15 cellular contexts compared by ENCODE assay signal in the genomic region with DNA sequence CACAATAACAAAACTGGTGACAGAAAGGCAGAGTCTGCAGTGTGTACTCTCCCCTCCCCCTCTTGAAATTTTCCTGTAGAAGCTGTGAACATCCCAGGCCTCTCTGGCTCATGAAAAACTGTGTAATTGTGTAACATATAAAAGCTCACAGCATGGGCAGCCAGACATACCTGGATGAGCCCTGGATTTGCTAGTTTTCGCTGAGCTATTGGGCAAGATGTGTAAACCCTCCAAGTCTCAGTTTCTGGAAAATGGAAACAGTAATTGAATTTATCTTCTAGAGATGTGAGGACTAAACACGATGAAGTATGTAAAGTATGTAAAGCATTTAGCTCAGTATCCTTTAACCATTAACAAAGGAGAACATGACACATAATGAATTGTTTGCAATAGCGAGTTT.
A peak's percentile ranks its signal among the peaks of the same experiment; 100 is the strongest.
DNase-seq lines count a peak whose midpoint lies in the region; ATAC-seq and TF ChIP-seq lines count a peak whose summit lies in the region.
"Had no signal": no experiment of that assay in that cellular context is flagged by ENCODE, and none has a peak within 500 bp of the region (broad histone marks: within the 10 kb centered on the region; RNA-seq: fewer than 3 reads in every experiment).

No MANE protein-coding gene starts in this region.

- WGBS in mesenchymal stem cell = 28% methylated on average over 2 of the region's 3 CpGs
- 57 to 58% methylated on average over 3 of the region's 3 CpGs for WGBS in lower leg skin, 2 donors
- WGBS in aorta, 2 donors = 53% methylated on average over 3 of the region's 3 CpGs

- no peak overlapping the region for H2BK12ac ChIP-seq in mesenchymal stem cell (ENCODE audit: low read length in 2 of 2)

- no peaks in the 10 kb centered on the region for H3K79me1 ChIP-seq in mesenchymal stem cell (replicated peaks; ENCODE audit: low read length, poor library complexity, severe bottlenecking)

- H3K18ac ChIP-seq in mesenchymal stem cell (ENCODE audit: low read depth in 1 of 2, low read length in 2 of 2) = no peak overlapping the region

- H2BK15ac ChIP-seq in mesenchymal stem cell (ENCODE audit: low read depth, poor library complexity, severe bottlenecking) = no peak overlapping the region

- no peak overlapping the region for H2AFZ ChIP-seq in mesenchymal stem cell (ENCODE audit: low read depth, low read length)

- no peak overlapping the region for H3K9ac ChIP-seq in mesenchymal stem cell (ENCODE audit: low read length)

- H2AK5ac ChIP-seq in mesenchymal stem cell (ENCODE audit: low read length, severe bottlenecking) = peak overlapping the region; percentile 82

- H3K14ac ChIP-seq in mesenchymal stem cell (ENCODE audit: low read length in 2 of 2) = no peak overlapping the region

- H3K4me1 ChIP-seq in mesenchymal stem cell (ENCODE audit: control insufficient read depth, insufficient read depth, low read depth, low read length) = peaks cover 1% of the 10 kb centered on the region
- H3K4me1 ChIP-seq in aorta (ENCODE audit: control insufficient read depth in 1 of 2, insufficient read depth in 2 of 2, low read length in 2 of 2) = peaks cover 0 to 3% of the 10 kb centered on the region in 2 donors

- TF ChIP-seq CTCF in AG04449 (IDR thresholded peaks at IDR 0.05; ENCODE audit: insufficient read depth, low read length, missing control alignments) (no peak), epithelial cell of proximal tubule (conservative IDR thresholded peaks at IDR 0.05; ENCODE audit: low read depth, low read length) (no peak), lower leg skin (IDR thresholded peaks at IDR 0.05) (no peak)

- H4K8ac ChIP-seq in mesenchymal stem cell (ENCODE audit: low read length) = no peak overlapping the region

- no peaks in the 10 kb centered on the region for H3K36me3 ChIP-seq in mesenchymal stem cell (ENCODE audit: control insufficient read depth in 1 of 2, insufficient read depth in 2 of 2, low read depth in 1 of 2, low read length in 2 of 2)
- H3K36me3 ChIP-seq in aorta (ENCODE audit: control insufficient read depth in 1 of 2, insufficient read depth in 2 of 2, low read length in 1 of 2) = no peaks in the 10 kb centered on the region
- H3K36me3 ChIP-seq: tibial nerve had no signal

- H3K9me3 ChIP-seq in mesenchymal stem cell (ENCODE audit: control insufficient read depth, low read length) = no peaks in the 10 kb centered on the region
- H3K9me3 ChIP-seq in aorta (ENCODE audit: control insufficient read depth, low read length) = no peaks in the 10 kb centered on the region
- H3K9me3 ChIP-seq: tibial nerve had no signal

- peak overlapping the region; percentile 3 for H3K4me2 ChIP-seq in mesenchymal stem cell (ENCODE audit: low read length, poor library complexity, severe bottlenecking)

- TF ChIP-seq POLR2A in lower leg skin (IDR thresholded peaks at IDR 0.05) = no peak

- no peak overlapping the region for H3K23ac ChIP-seq in mesenchymal stem cell (ENCODE audit: low read length in 2 of 2)

- ATAC-seq in GM18858 (IDR thresholded peaks at IDR 0.05; ENCODE audit: unreplicated experiment) = no peak
- ATAC-seq in aorta (ENCODE audit: low FRiP score) = no peak
- ATAC-seq in GM21423 (IDR thresholded peaks at IDR 0.05; ENCODE audit: unreplicated experiment) = no peak
- ATAC-seq: CD8-positive, alpha-beta T cell had no signal

- no peak overlapping the region for H4K91ac ChIP-seq in mesenchymal stem cell (ENCODE audit: low read length)

- CTCF ChIA-PET in AG04449 (lab: Yijun Ruan, JAX) = interaction anchor here (0.7 to 5.0 kb wide), 17 partner anchors 8 to 981 kb away, joined by 3 to 94 read pairs (median 6); no protein-coding TSS in a partner anchor

- 0 out of 2 replicates have a peak overlapping the region, but pooled peaks have one; percentile 2 for H3K4me3 ChIP-seq in AG04449 (ENCODE audit: low read depth, low read length)
- H3K4me3 ChIP-seq in epithelial cell of proximal tubule (ENCODE audit: low read depth, low read length) = no peak overlapping the region
- no peak overlapping the region for H3K4me3 ChIP-seq in mesenchymal stem cell (ENCODE audit: insufficient read depth in 1 of 2, low read depth in 1 of 2, low read length in 2 of 2)
- no peak overlapping the region for H3K4me3 ChIP-seq in lower leg skin (ENCODE audit: low read depth, poor library complexity, severe bottlenecking)
- no peak overlapping the region for H3K4me3 ChIP-seq in aorta (ENCODE audit: low read length in 2 of 2)
- H3K4me3 ChIP-seq: GM12878, tibial nerve had no signal

- DNase-seq in AG04449 (ENCODE audit: low read depth, low spot score) = no peak
- peak; percentile 40 for DNase-seq in NCI-H69 (lab: John Stamatoyannopoulos, UW)
- peak; percentile 57 for DNase-seq in epithelial cell of proximal tubule (ENCODE audit: low read depth)
- DNase-seq in mesenchymal stem cell = peak; percentile 31
- no peak for DNase-seq in lower leg skin (ENCODE audit: low spot score in 2 of 2)
- no peak for DNase-seq in aorta
- DNase-seq: CD8-positive, alpha-beta T cell; NCI-H187 treated with DMSO at 0.1 percent for 48 hours; NCI-H510A treated with DMSO at 0.1 percent for 48 hours; SHP77; stimulated activated naive CD4-positive, alpha-beta T cell had no signal

- H3K4ac ChIP-seq in mesenchymal stem cell (ENCODE audit: low read depth in 1 of 2, low read length in 2 of 2) = no peak overlapping the region

- POLR2A ChIA-PET in AG04449 (lab: Yijun Ruan, JAX) = no interaction called here

- H2BK5ac ChIP-seq in mesenchymal stem cell (ENCODE audit: low read depth, low read length, poor library complexity, severe bottlenecking) = peak overlapping the region; percentile 86

- H3K27ac ChIP-seq in mesenchymal stem cell (ENCODE audit: low read length, poor library complexity, severe bottlenecking) = peak overlapping the region; percentile 96
- H3K27ac ChIP-seq in aorta (ENCODE audit: low read depth in 1 of 2, low read length in 2 of 2) = no peak overlapping the region

- H3K27me3 ChIP-seq in mesenchymal stem cell (ENCODE audit: control insufficient read depth in 1 of 2, insufficient read depth in 1 of 2, low read length in 2 of 2) = no peaks in the 10 kb centered on the region
- no peaks in the 10 kb centered on the region for H3K27me3 ChIP-seq in aorta (ENCODE audit: control insufficient read depth in 1 of 2, insufficient read depth in 2 of 2, low read length in 1 of 2)
- H3K27me3 ChIP-seq: tibial nerve had no signal

- no peak overlapping the region for H2BK120ac ChIP-seq in mesenchymal stem cell (ENCODE audit: low read depth, low read length)

- intact Hi-C loops in lower leg skin (cut with DNase I; ENCODE audit: low total_unique reads) (loop anchor here (5.0 kb wide), 1 partner anchor 288 kb away; no protein-coding TSS in a partner anchor), aorta (cut with DNase I) (loop anchor here (5.0 kb wide), 1 partner anchor 328 kb away; no protein-coding TSS in a partner anchor)

Comparison
In these comparisons a context has a peak if more than half of its experiments do, and no peak if none do; other contexts are left out.
1. DNase-seq: peak in NCI-H69 (single experiment), epithelial cell of proximal tubule (single experiment) and mesenchymal stem cell (single experiment); none in AG04449 (single experiment), lower leg skin (0 of 2) and aorta (0 of 2).